Comparison of ENCODE assay signal across 8 cellular contexts in genomic region chr10:47047577-47048532, GRCh38.
DNase-seq lines count a peak whose midpoint lies in the region; ATAC-seq and TF ChIP-seq lines count a peak whose summit lies in the region.

No MANE protein-coding gene starts in this region.

- no peak overlapping the region for H3K4me3 Mint-ChIP-seq in WTC11

- no peaks in the 10 kb centered on the region for H3K4me1 Mint-ChIP-seq in WTC11

- peak; percentile 77 for ATAC-seq in WTC11
- ATAC-seq in HG02973 (IDR thresholded peaks at IDR 0.05; ENCODE audit: unreplicated experiment): no peak

- TF ChIP-seq CTCF in 22Rv1 (IDR thresholded peaks at IDR 0.05) (peak; percentile 90), GM12873 (IDR thresholded peaks at IDR 0.05; ENCODE audit: insufficient read depth, low read depth, low read length, missing control alignments) (peak; percentile 90), WTC11 (IDR thresholded peaks at IDR 0.05) (peak; percentile 96), brain microvascular endothelial cell (IDR thresholded peaks at IDR 0.05; ENCODE audit: low read depth, low read length, missing control alignments) (peak; percentile 92)

- H3K9me3 Mint-ChIP-seq in WTC11: no peaks in the 10 kb centered on the region

- CTCF ChIA-PET in WTC11 (lab: Charles Lee): interaction anchor here (0.6 to 3.8 kb wide), 63 partner anchors 8 to 403 kb away, joined by 3 to 69 read pairs (median 5); partner anchors contain the start of gene GDF10

- in situ Hi-C loops in brain microvascular endothelial cell (cut with HindIII; ENCODE audit: low pct_ligation_motif_present, low sequenced_read_pairs): loop anchor here (25.0 kb wide), 1 partner anchor 264 kb away; the partner anchor contains the start of genes GDF10 and GDF2

- no peaks in the 10 kb centered on the region for H3K36me3 ChIP-seq in brain microvascular endothelial cell (replicated peaks)

- no peaks in the 10 kb centered on the region for H3K36me3 Mint-ChIP-seq in WTC11

- DNase-seq in NAMALWA (ENCODE audit: low spot score) (peak; percentile 65), WTC11 (ENCODE audit: low spot score) (peak; percentile 86), brain microvascular endothelial cell (peak; percentile 70), islet precursor cell (peak; percentile 87)
- peak; percentile 70 to 77 for DNase-seq in stimulated activated CD4-positive, alpha-beta T cell treated with anti-CD3 and anti-CD28 coated beads, Interleukin-1b, Interleukin-23, amount 100 ng/mL, for 4 hours (ENCODE audit: low read depth in 2 of 2)

- no peaks in the 10 kb centered on the region; the same call in 1 of the 2 replicates for H3K27me3 Mint-ChIP-seq in WTC11 (ENCODE audit: low read depth)

- H3K27ac Mint-ChIP-seq in WTC11: peak overlapping the region; percentile 32; the same call in 1 of the 2 replicates

- no peak overlapping the region for H3K4me3 ChIP-seq in brain microvascular endothelial cell (ENCODE audit: low read depth, low read length)

- H3K27ac ChIP-seq in 22Rv1 (no peak overlapping the region), brain microvascular endothelial cell (no peak overlapping the region)

- POLR2A ChIA-PET in WTC11 (lab: Charles Lee): interaction anchor here (0.7 kb wide), 1 partner anchor 221 kb away, joined by 3 read pairs; no protein-coding TSS in a partner anchor

- no peaks in the 10 kb centered on the region for H3K27me3 ChIP-seq in brain microvascular endothelial cell (replicated peaks)

TF ChIP-seq in WTC11, 78 proteins besides CTCF, POLR2A, EP300 and RAD21:
- no peak for TF ChIP-seq GTF2I (CRISPR knock-in tag; conservative IDR thresholded peaks at IDR 0.05)
- no peak for TF ChIP-seq ZNF263 (CRISPR knock-in tag; IDR thresholded peaks at IDR 0.05; ENCODE audit: low read depth)
- TF ChIP-seq, protein P1, sequence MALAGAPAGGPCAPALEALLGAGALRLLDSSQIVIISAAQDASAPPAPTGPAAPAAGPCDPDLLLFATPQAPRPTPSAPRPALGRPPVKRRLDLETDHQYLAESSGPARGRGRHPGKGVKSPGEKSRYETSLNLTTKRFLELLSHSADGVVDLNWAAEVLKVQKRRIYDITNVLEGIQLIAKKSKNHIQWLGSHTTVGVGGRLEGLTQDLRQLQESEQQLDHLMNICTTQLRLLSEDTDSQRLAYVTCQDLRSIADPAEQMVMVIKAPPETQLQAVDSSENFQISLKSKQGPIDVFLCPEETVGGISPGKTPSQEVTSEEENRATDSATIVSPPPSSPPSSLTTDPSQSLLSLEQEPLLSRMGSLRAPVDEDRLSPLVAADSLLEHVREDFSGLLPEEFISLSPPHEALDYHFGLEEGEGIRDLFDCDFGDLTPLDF (CRISPR knock-in tag; IDR thresholded peaks at IDR 0.05): no peak
- TF ChIP-seq, protein P2, sequence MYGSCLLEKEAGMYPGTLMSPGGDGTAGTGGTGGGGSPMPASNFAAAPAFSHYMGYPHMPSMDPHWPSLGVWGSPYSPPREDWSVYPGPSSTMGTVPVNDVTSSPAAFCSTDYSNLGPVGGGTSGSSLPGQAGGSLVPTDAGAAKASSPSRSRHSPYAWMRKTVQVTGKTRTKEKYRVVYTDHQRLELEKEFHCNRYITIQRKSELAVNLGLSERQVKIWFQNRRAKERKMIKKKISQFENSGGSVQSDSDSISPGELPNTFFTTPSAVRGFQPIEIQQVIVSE (CRISPR knock-in tag; IDR thresholded peaks at IDR 0.05; ENCODE audit: borderline replicate concordance): no peak
- TF ChIP-seq FOXJ3 (CRISPR knock-in tag; IDR thresholded peaks at IDR 0.05; ENCODE audit: borderline replicate concordance): no peak
- no peak for TF ChIP-seq USF2 (CRISPR knock-in tag; IDR thresholded peaks at IDR 0.05)
- TF ChIP-seq STAT6 (CRISPR knock-in tag; conservative IDR thresholded peaks at IDR 0.05; ENCODE audit: low read depth): no peak
- no peak for TF ChIP-seq TEAD4 (CRISPR knock-in tag; IDR thresholded peaks at IDR 0.05)
- TF ChIP-seq, protein P3, sequence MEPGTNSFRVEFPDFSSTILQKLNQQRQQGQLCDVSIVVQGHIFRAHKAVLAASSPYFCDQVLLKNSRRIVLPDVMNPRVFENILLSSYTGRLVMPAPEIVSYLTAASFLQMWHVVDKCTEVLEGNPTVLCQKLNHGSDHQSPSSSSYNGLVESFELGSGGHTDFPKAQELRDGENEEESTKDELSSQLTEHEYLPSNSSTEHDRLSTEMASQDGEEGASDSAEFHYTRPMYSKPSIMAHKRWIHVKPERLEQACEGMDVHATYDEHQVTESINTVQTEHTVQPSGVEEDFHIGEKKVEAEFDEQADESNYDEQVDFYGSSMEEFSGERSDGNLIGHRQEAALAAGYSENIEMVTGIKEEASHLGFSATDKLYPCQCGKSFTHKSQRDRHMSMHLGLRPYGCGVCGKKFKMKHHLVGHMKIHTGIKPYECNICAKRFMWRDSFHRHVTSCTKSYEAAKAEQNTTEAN (CRISPR knock-in tag; IDR thresholded peaks at IDR 0.05): no peak
- TF ChIP-seq EMX1 (CRISPR knock-in tag; IDR thresholded peaks at IDR 0.05): no peak
- TF ChIP-seq MLX (CRISPR knock-in tag; IDR thresholded peaks at IDR 0.05): no peak
- TF ChIP-seq ATF1 (CRISPR knock-in tag; IDR thresholded peaks at IDR 0.05): no peak
- TF ChIP-seq AFF4 (CRISPR knock-in tag; IDR thresholded peaks at IDR 0.05; ENCODE audit: borderline replicate concordance): no peak
- no peak for TF ChIP-seq TCF7 (CRISPR knock-in tag; IDR thresholded peaks at IDR 0.05; ENCODE audit: low read depth)
- TF ChIP-seq NFATC4 (CRISPR knock-in tag; IDR thresholded peaks at IDR 0.05): no peak
- TF ChIP-seq ZNF317 (CRISPR knock-in tag; IDR thresholded peaks at IDR 0.05; ENCODE audit: borderline replicate concordance, low read depth): no peak
- no peak for TF ChIP-seq MYBL2 (CRISPR knock-in tag; IDR thresholded peaks at IDR 0.05)
- no peak for TF ChIP-seq ZNF423 (CRISPR knock-in tag; IDR thresholded peaks at IDR 0.05)
- TF ChIP-seq ZNF671 (CRISPR knock-in tag; IDR thresholded peaks at IDR 0.05): no peak
